ENCODE assay signal across 14 cellular contexts in genomic region chr3:134494539-134494938, GRCh38. TPM values are rescaled to one million over a fixed set of nuclear protein-coding genes. Genes with fewer than 3 reads are reported as not detected.
DNase-seq lines count a peak whose midpoint lies in the region; TF ChIP-seq lines count a peak whose summit lies in the region.
"Had no signal": no experiment of that assay in that cellular context is flagged by ENCODE, and none has a peak within 500 bp of the region (broad histone marks: within the 10 kb centered on the region; RNA-seq: fewer than 3 reads in every experiment).

No MANE protein-coding gene starts in this region.

- H3K4me3 ChIP-seq in HL-60 (replicated peaks; ENCODE audit: insufficient read depth, low read length): no peak overlapping the region
- no peak overlapping the region for H3K4me3 ChIP-seq in fibroblast of mammary gland (ENCODE audit: control insufficient read depth, low read depth, low read length)

- no peaks in the 10 kb centered on the region for H3K27me3 ChIP-seq in HL-60 (ENCODE audit: insufficient read depth, poor library complexity, severe bottlenecking)

- TF ChIP-seq CTCF in HL-60 (IDR thresholded peaks at IDR 0.05; ENCODE audit: insufficient read depth, low read length): no peak
- no peak for TF ChIP-seq CTCF in fibroblast of mammary gland (conservative IDR thresholded peaks at IDR 0.05; ENCODE audit: control insufficient read depth, insufficient read depth, low read depth, low read length)

- H3K27ac ChIP-seq in HL-60 (replicated peaks): no peak overlapping the region

- DNase-seq in COLO829 (ENCODE audit: low spot score) (peak; percentile 92), HL-60 (ENCODE audit: low read depth in 1 of 2, low spot score in 1 of 2) (peak; percentile 40 to 46), RPMI7951 (ENCODE audit: low read depth) (peak; percentile 86), fibroblast of mammary gland (ENCODE audit: low read depth) (peak; percentile 38), NCI-H1436 treated with DMSO at 0.1 percent for 48 hours (lab: John Stamatoyannopoulos, UW) (no peak), NCI-H2081 (lab: John Stamatoyannopoulos, UW) (no peak)
- DNase-seq in effector CD8-positive, alpha-beta T cell (lab: John Stamatoyannopoulos, UW): no peak
- no peak for DNase-seq in activated CD8-positive, alpha-beta memory T cell treated with anti-CD3 and anti-CD28 coated beads, Interleukin-2, amount 50 U/mL, for 48 hours
- DNase-seq: DMS79, NCI-H1092 treated with DMSO at 0.1 percent for 48 hours, NCI-H1694 treated with DMSO at 0.1 percent for 48 hours, NCI-H446, NCI-H748 treated with DMSO at 0.1 percent for 48 hours, PC-3 had no signal

RNA-seq across cellular contexts. Expression of gene CEP63, which starts 8.7 kb away (rescaled TPM):
- total RNA-seq in RPMI7951 (2014; rRNA removed; shearing (Covaris generic)): 17.8 and 40.0 TPM in 2 replicates

RNA-seq across cellular contexts. Expression of gene ANAPC13, which starts 8.8 kb away (rescaled TPM):
- 116 and 132 TPM in 2 replicates for total RNA-seq in RPMI7951 (2014; rRNA removed; shearing (Covaris generic))

Comparison
In these comparisons a context has a peak if more than half of its experiments do, and no peak if none do; other contexts are left out.
1. DNase-seq: peak in COLO829 (single experiment), HL-60 (2 of 2), RPMI7951 (single experiment) and fibroblast of mammary gland (single experiment); none in effector CD8-positive, alpha-beta T cell (single experiment), NCI-H1436 treated with DMSO at 0.1 percent for 48 hours (single experiment), NCI-H2081 (0 of 2) and activated CD8-positive, alpha-beta memory T cell treated with anti-CD3 and anti-CD28 coated beads, Interleukin-2, amount 50 U/mL, for 48 hours (single experiment).